ENCODE assay signal across 2 cellular contexts in the genomic region with DNA sequence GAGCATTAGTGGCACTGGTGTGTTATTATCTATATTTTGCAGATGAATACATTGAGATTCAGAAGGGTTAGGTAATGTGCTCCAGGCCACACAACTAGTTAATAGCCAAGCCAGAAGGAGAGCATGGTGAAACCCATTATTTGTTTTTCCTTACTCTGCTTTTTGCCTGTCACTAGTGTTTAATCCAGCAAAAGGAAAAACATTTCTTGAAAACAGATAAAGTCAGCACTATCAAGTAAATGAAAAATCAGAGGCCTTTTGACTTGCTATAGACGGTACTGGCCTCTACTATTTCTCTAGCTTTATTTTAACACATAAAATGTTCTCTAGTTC.
TF ChIP-seq lines count a peak whose summit lies in the region.

No MANE protein-coding gene starts in this region.

TF ChIP-seq in K562, 482 proteins besides CTCF, POLR2A, EP300 and RAD21:
- no peak for TF ChIP-seq BCOR (IDR thresholded peaks at IDR 0.05)
- TF ChIP-seq GABPB1 (CRISPR knock-in tag; IDR thresholded peaks at IDR 0.05), result no peak
- TF ChIP-seq, protein P1, sequence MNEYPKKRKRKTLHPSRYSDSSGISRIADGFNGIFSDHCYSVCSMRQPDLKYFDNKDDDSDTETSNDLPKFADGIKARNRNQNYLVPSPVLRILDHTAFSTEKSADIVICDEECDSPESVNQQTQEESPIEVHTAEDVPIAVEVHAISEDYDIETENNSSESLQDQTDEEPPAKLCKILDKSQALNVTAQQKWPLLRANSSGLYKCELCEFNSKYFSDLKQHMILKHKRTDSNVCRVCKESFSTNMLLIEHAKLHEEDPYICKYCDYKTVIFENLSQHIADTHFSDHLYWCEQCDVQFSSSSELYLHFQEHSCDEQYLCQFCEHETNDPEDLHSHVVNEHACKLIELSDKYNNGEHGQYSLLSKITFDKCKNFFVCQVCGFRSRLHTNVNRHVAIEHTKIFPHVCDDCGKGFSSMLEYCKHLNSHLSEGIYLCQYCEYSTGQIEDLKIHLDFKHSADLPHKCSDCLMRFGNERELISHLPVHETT (CRISPR knock-in tag; conservative IDR thresholded peaks at IDR 0.05 in 1 of 2, IDR thresholded peaks at IDR 0.05 in 1 of 2), result no peak
- TF ChIP-seq, protein P2, sequence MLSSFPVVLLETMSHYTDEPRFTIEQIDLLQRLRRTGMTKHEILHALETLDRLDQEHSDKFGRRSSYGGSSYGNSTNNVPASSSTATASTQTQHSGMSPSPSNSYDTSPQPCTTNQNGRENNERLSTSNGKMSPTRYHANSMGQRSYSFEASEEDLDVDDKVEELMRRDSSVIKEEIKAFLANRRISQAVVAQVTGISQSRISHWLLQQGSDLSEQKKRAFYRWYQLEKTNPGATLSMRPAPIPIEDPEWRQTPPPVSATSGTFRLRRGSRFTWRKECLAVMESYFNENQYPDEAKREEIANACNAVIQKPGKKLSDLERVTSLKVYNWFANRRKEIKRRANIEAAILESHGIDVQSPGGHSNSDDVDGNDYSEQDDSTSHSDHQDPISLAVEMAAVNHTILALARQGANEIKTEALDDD (IDR thresholded peaks at IDR 0.05), result 0 out of 2 replicates have a peak, but pooled peaks have one; percentile 16
- TF ChIP-seq, protein P3, sequence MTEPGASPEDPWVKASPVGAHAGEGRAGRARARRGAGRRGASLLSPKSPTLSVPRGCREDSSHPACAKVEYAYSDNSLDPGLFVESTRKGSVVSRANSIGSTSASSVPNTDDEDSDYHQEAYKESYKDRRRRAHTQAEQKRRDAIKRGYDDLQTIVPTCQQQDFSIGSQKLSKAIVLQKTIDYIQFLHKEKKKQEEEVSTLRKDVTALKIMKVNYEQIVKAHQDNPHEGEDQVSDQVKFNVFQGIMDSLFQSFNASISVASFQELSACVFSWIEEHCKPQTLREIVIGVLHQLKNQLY (CRISPR knock-in tag; conservative IDR thresholded peaks at IDR 0.05), result no peak
- TF ChIP-seq CBX5 (IDR thresholded peaks at IDR 0.05; ENCODE audit: borderline replicate concordance, low read depth), result no peak

TF ChIP-seq in liver, 16 proteins besides CTCF, POLR2A, EP300 and RAD21:
- TF ChIP-seq, protein P4, sequence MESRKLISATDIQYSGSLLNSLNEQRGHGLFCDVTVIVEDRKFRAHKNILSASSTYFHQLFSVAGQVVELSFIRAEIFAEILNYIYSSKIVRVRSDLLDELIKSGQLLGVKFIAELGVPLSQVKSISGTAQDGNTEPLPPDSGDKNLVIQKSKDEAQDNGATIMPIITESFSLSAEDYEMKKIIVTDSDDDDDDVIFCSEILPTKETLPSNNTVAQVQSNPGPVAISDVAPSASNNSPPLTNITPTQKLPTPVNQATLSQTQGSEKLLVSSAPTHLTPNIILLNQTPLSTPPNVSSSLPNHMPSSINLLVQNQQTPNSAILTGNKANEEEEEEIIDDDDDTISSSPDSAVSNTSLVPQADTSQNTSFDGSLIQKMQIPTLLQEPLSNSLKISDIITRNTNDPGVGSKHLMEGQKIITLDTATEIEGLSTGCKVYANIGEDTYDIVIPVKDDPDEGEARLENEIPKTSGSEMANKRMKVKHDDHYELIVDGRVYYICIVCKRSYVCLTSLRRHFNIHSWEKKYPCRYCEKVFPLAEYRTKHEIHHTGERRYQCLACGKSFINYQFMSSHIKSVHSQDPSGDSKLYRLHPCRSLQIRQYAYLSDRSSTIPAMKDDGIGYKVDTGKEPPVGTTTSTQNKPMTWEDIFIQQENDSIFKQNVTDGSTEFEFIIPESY (IDR thresholded peaks at IDR 0.05), result no peak
- TF ChIP-seq FOXA2 (IDR thresholded peaks at IDR 0.05) (peak; percentile 65), HNF4G (IDR thresholded peaks at IDR 0.05) (no peak), SP1 (IDR thresholded peaks at IDR 0.05) (peak; percentile 49), NR2F2 (IDR thresholded peaks at IDR 0.05) (no peak), JUND (IDR thresholded peaks at IDR 0.05) (no peak), YY1 (IDR thresholded peaks at IDR 0.05) (peak; percentile 32), HNF4A (conservative IDR thresholded peaks at IDR 0.05) (peak in 1 of 2 donors; percentile 50), FOXA1 (IDR thresholded peaks at IDR 0.05) (peak; percentile 28), GABPA (IDR thresholded peaks at IDR 0.05 in 1 of 2, conservative IDR thresholded peaks at IDR 0.05 in 1 of 2) (peak in 1 of 2 donors; percentile 7), TAF1 (conservative IDR thresholded peaks at IDR 0.05) (no peak), EGR1 (IDR thresholded peaks at IDR 0.05; ENCODE audit: low read depth in 2 of 2) (peak; percentile 51 to 52), RXRA (IDR thresholded peaks at IDR 0.05) (peak; percentile 40 to 52)
- TF ChIP-seq, protein P5, sequence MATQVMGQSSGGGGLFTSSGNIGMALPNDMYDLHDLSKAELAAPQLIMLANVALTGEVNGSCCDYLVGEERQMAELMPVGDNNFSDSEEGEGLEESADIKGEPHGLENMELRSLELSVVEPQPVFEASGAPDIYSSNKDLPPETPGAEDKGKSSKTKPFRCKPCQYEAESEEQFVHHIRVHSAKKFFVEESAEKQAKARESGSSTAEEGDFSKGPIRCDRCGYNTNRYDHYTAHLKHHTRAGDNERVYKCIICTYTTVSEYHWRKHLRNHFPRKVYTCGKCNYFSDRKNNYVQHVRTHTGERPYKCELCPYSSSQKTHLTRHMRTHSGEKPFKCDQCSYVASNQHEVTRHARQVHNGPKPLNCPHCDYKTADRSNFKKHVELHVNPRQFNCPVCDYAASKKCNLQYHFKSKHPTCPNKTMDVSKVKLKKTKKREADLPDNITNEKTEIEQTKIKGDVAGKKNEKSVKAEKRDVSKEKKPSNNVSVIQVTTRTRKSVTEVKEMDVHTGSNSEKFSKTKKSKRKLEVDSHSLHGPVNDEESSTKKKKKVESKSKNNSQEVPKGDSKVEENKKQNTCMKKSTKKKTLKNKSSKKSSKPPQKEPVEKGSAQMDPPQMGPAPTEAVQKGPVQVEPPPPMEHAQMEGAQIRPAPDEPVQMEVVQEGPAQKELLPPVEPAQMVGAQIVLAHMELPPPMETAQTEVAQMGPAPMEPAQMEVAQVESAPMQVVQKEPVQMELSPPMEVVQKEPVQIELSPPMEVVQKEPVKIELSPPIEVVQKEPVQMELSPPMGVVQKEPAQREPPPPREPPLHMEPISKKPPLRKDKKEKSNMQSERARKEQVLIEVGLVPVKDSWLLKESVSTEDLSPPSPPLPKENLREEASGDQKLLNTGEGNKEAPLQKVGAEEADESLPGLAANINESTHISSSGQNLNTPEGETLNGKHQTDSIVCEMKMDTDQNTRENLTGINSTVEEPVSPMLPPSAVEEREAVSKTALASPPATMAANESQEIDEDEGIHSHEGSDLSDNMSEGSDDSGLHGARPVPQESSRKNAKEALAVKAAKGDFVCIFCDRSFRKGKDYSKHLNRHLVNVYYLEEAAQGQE (IDR thresholded peaks at IDR 0.05), result peak; percentile 25
- TF ChIP-seq, protein P6, sequence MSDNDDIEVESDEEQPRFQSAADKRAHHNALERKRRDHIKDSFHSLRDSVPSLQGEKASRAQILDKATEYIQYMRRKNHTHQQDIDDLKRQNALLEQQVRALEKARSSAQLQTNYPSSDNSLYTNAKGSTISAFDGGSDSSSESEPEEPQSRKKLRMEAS (IDR thresholded peaks at IDR 0.05), result peak; percentile 24
- TF ChIP-seq, protein P7, sequence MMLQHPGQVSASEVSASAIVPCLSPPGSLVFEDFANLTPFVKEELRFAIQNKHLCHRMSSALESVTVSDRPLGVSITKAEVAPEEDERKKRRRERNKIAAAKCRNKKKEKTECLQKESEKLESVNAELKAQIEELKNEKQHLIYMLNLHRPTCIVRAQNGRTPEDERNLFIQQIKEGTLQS (IDR thresholded peaks at IDR 0.05), result no peak
